Comparison of ENCODE assay signal across 22 cellular contexts in the genomic region with DNA sequence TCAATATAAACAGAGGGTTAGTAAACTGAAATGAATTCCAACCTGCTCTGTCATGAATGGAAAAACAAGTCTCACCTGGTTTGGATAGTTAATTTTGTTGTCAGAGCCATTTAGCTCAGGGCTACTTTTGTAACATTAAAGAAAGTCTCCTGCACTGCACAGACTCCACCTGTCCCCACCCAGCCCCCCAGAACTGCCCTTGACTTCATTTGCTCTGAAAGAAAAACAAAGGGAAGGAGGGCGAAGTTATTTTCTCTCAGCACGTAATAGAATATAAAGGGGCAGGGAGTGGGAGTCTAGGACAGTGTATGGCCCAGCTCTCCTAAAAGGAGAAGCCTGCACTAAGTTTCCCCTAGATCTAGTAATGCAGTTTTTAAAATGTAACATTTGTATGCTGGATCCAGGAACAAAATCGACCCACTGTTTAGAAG. TPM values are rescaled to one million over a fixed set of nuclear protein-coding genes. Genes with fewer than 3 reads are reported as not detected.
DNase-seq lines count a peak whose midpoint lies in the region; ATAC-seq and TF ChIP-seq lines count a peak whose summit lies in the region.
"Had no signal": no experiment of that assay in that cellular context is flagged by ENCODE, and none has a peak within 500 bp of the region (broad histone marks: within the 10 kb centered on the region; RNA-seq: fewer than 3 reads in every experiment).

No MANE protein-coding gene starts in this region.

- no peaks in the 10 kb centered on the region for H3K9me3 ChIP-seq in neuronal stem cell (replicated peaks in 1 of 2; ENCODE audit: control insufficient read depth in 2 of 2, insufficient read depth in 1 of 2, low read depth in 1 of 2, low read length in 2 of 2)
- no peaks in the 10 kb centered on the region for H3K9me3 ChIP-seq in naive thymus-derived CD4-positive, alpha-beta T cell (ENCODE audit: control insufficient read depth in 2 of 3, low read length in 3 of 3)
- H3K9me3 ChIP-seq: ascending aorta, heart right ventricle, ovary, tibial artery had no signal

- no peak for DNase-seq in CD14-positive monocyte (ENCODE audit: low spot score)
- peak; percentile 3 for DNase-seq in NCI-H1417 treated with DMSO at 0.1 percent for 48 hours (lab: John Stamatoyannopoulos, UW)
- no peak for DNase-seq in epithelial cell of prostate (ENCODE audit: low read depth, low spot score)
- no peak for DNase-seq in neuronal stem cell (ENCODE audit: low spot score)
- DNase-seq in DMS 273 treated with DMSO at 0.1 percent for 48 hours (lab: John Stamatoyannopoulos, UW), result no peak
- no peak for DNase-seq in GM19240 (ENCODE audit: insufficient read length, low spot score)
- DNase-seq in amniotic stem cell (lab: John Stamatoyannopoulos, UW), result no peak
- no peak for DNase-seq in naive thymus-derived CD4-positive, alpha-beta T cell
- DNase-seq: activated CD4-positive, alpha-beta T cell treated with anti-CD3 and anti-CD28 coated beads for 36 hours; CD4-positive, CD25-positive, alpha-beta regulatory T cell; DMS53; endodermal cell; GOT3; heart right ventricle; KBM-7; ovary; stimulated activated naive CD4-positive, alpha-beta T cell; tibial artery had no signal

- H3K4ac ChIP-seq in neuronal stem cell (ENCODE audit: low read length), result no peak overlapping the region

- H4K8ac ChIP-seq in neuronal stem cell (ENCODE audit: low read depth, low read length), result no peak overlapping the region

- H3K36me3 Mint-ChIP-seq in CD14-positive monocyte, result no peaks in the 10 kb centered on the region
- H3K36me3 Mint-ChIP-seq in naive thymus-derived CD4-positive, alpha-beta T cell, result no peaks in the 10 kb centered on the region
- H3K36me3 Mint-ChIP-seq: activated naive CD4-positive, alpha-beta T cell treated with anti-CD3 and anti-CD28 coated beads, Interleukin-2, amount 50 U/mL, for 24 hours; CD4-positive, CD25-positive, alpha-beta regulatory T cell had no signal

- H2AK5ac ChIP-seq in neuronal stem cell (ENCODE audit: low read depth, low read length), result no peak overlapping the region

- WGBS in neuronal stem cell (ENCODE audit: extremely low coverage in 2 of 2, insufficient read length in 2 of 2, insufficient replicate concordance in 1 of 2), 2 donors, result no CpG with 5 or more reads among the region's 3 CpGs

- peak overlapping the region; percentile 55 for H2AFZ ChIP-seq in neuronal stem cell (ENCODE audit: low read length)

- H3K4me1 ChIP-seq in neuronal stem cell (ENCODE audit: control insufficient read depth in 2 of 2, insufficient read depth in 1 of 2, low read depth in 1 of 2, low read length in 2 of 2), result peaks cover 0 to 4% of the 10 kb centered on the region in 2 donors
- H3K4me1 ChIP-seq in naive thymus-derived CD4-positive, alpha-beta T cell (ENCODE audit: control insufficient read depth in 2 of 2, insufficient read depth in 2 of 2, low read length in 2 of 2), result no peaks in the 10 kb centered on the region
- H3K4me1 ChIP-seq: ascending aorta, tibial artery had no signal

- no peak overlapping the region for H3K4me2 ChIP-seq in neuronal stem cell (ENCODE audit: insufficient read depth, low read length, poor library complexity, severe bottlenecking)

- no peak overlapping the region for H2BK5ac ChIP-seq in neuronal stem cell (ENCODE audit: low read length)

- peaks cover 29% of the 10 kb centered on the region for H3K4me1 Mint-ChIP-seq in CD14-positive monocyte
- H3K4me1 Mint-ChIP-seq in naive thymus-derived CD4-positive, alpha-beta T cell, result no peaks in the 10 kb centered on the region
- H3K4me1 Mint-ChIP-seq: activated naive CD4-positive, alpha-beta T cell treated with anti-CD3 and anti-CD28 coated beads, Interleukin-2, amount 50 U/mL, for 24 hours; endodermal cell had no signal

- H3K27ac Mint-ChIP-seq in CD14-positive monocyte, result peak overlapping the region; percentile 95 to 99 (median 98)
- H3K27ac Mint-ChIP-seq in naive thymus-derived CD4-positive, alpha-beta T cell, result no peak overlapping the region
- H3K27ac Mint-ChIP-seq: activated CD4-positive, alpha-beta T cell treated with anti-CD3 and anti-CD28 coated beads for 36 hours; activated naive CD4-positive, alpha-beta T cell treated with anti-CD3 and anti-CD28 coated beads, Interleukin-2, amount 50 U/mL, for 24 hours; CD4-positive, CD25-positive, alpha-beta regulatory T cell; endodermal cell had no signal

- TF ChIP-seq CTCF in CD14-positive monocyte (IDR thresholded peaks at IDR 0.05), result no peak

- H3K27ac ChIP-seq in epithelial cell of prostate (peak overlapping the region; percentile 94), neuronal stem cell (replicated peaks; ENCODE audit: low read length) (no peak overlapping the region)
- H3K27ac ChIP-seq in naive thymus-derived CD4-positive, alpha-beta T cell (ENCODE audit: low read depth, low read length), result no peak overlapping the region
- H3K27ac ChIP-seq: ascending aorta, ovary, tibial artery had no signal

- POLR2A ChIA-PET in naive thymus-derived CD4-positive, alpha-beta T cell (lab: Charles Lee), result no interaction called here

- no peak overlapping the region for H3K9ac ChIP-seq in neuronal stem cell (ENCODE audit: low read depth, low read length, poor library complexity)

- ATAC-seq in naive thymus-derived CD4-positive, alpha-beta T cell, result no peak
- ATAC-seq: GM12878 had no signal

- CTCF ChIA-PET in naive thymus-derived CD4-positive, alpha-beta T cell (lab: Charles Lee), result no interaction called here

- no peaks in the 10 kb centered on the region for H3K36me3 ChIP-seq in neuronal stem cell (replicated peaks in 1 of 2; ENCODE audit: control insufficient read depth in 2 of 2, insufficient read depth in 2 of 2, low read length in 2 of 2)
- no peaks in the 10 kb centered on the region for H3K36me3 ChIP-seq in naive thymus-derived CD4-positive, alpha-beta T cell (ENCODE audit: control insufficient read depth in 2 of 3, insufficient read depth in 3 of 3, low read length in 3 of 3)
- H3K36me3 ChIP-seq: ascending aorta, heart right ventricle, ovary, tibial artery had no signal

- peaks cover 0 to under 1% (median 0%) of the 10 kb centered on the region in 3 donors for H3K27me3 Mint-ChIP-seq in CD14-positive monocyte (ENCODE audit: low read depth in 3 of 3)
- H3K27me3 Mint-ChIP-seq in naive thymus-derived CD4-positive, alpha-beta T cell, result peaks cover 4 to 14% (median 8%) of the 10 kb centered on the region in 5 donors

- no peak overlapping the region for H3K4me3 ChIP-seq in neuronal stem cell (ENCODE audit: low read length in 2 of 2)
- H3K4me3 ChIP-seq in naive thymus-derived CD4-positive, alpha-beta T cell (ENCODE audit: low read length), result no peak overlapping the region
- H3K4me3 ChIP-seq: ascending aorta, GM12878, heart right ventricle, ovary, skin epidermis, tibial artery had no signal

- no peaks in the 10 kb centered on the region for H3K79me1 ChIP-seq in neuronal stem cell (ENCODE audit: low read depth, low read length)

- H3K27me3 ChIP-seq in neuronal stem cell (ENCODE audit: control insufficient read depth in 3 of 3, insufficient read depth in 3 of 3, low read depth in 1 of 3, low read length in 3 of 3), result no peaks in the 10 kb centered on the region
- no peaks in the 10 kb centered on the region for H3K27me3 ChIP-seq in naive thymus-derived CD4-positive, alpha-beta T cell (ENCODE audit: control insufficient read depth in 2 of 2, insufficient read depth in 2 of 2, low read length in 2 of 2)
- H3K27me3 ChIP-seq: ascending aorta, heart right ventricle, ovary, tibial artery had no signal

- H2BK15ac ChIP-seq in neuronal stem cell (ENCODE audit: low read length), result no peak overlapping the region

- H4K91ac ChIP-seq in neuronal stem cell (ENCODE audit: low read depth, low read length, poor library complexity), result no peak overlapping the region

- no peak overlapping the region for H3K23ac ChIP-seq in neuronal stem cell (ENCODE audit: low read depth, low read length, poor library complexity)

- no peak overlapping the region for H2BK12ac ChIP-seq in neuronal stem cell (ENCODE audit: low read length)

- H3K4me3 Mint-ChIP-seq in CD14-positive monocyte, result peak overlapping the region in 1 of 2 donors; percentile 35
- H3K4me3 Mint-ChIP-seq in naive thymus-derived CD4-positive, alpha-beta T cell, result no peak overlapping the region
- H3K4me3 Mint-ChIP-seq: activated CD4-positive, alpha-beta T cell treated with anti-CD3 and anti-CD28 coated beads for 36 hours; activated naive CD4-positive, alpha-beta T cell treated with anti-CD3 and anti-CD28 coated beads, Interleukin-2, amount 50 U/mL, for 24 hours; CD4-positive, CD25-positive, alpha-beta regulatory T cell; endodermal cell had no signal

- intact Hi-C loops in CD14-positive monocyte (cut with micrococcal nuclease), result loop anchor here (5.0 kb wide), 1 partner anchor 36 kb away; no protein-coding TSS in a partner anchor
- intact Hi-C loops in naive thymus-derived CD4-positive, alpha-beta T cell (cut with micrococcal nuclease), result no loop called here

- H3K9me3 Mint-ChIP-seq in CD14-positive monocyte, result peaks cover 0 to 1% (median 0%) of the 10 kb centered on the region in 7 donors
- H3K9me3 Mint-ChIP-seq in naive thymus-derived CD4-positive, alpha-beta T cell, result no peaks in the 10 kb centered on the region
- H3K9me3 Mint-ChIP-seq: activated naive CD4-positive, alpha-beta T cell treated with anti-CD3 and anti-CD28 coated beads, Interleukin-2, amount 50 U/mL, for 24 hours; CD4-positive, CD25-positive, alpha-beta regulatory T cell; endodermal cell had no signal

- no peak overlapping the region for H3K18ac ChIP-seq in neuronal stem cell (ENCODE audit: low read length)

- H2BK120ac ChIP-seq in neuronal stem cell (ENCODE audit: low read depth, low read length), result no peak overlapping the region

- H3K14ac ChIP-seq in neuronal stem cell (ENCODE audit: low read length), result no peak overlapping the region

RNA-seq across cellular contexts. Expression of gene ACSL3, which starts 54.2 kb away (rescaled TPM):
- polyA plus RNA-seq in CD14-positive monocyte, result 10 to 100 TPM; 19.9 to 24.4 TPM
- 64.8 TPM for polyA plus RNA-seq in neuronal stem cell (2013, experiment 1 of 2)
- polyA plus RNA-seq in neuronal stem cell (2013, experiment 2 of 2), result 66.0 TPM
- total RNA-seq in naive thymus-derived CD4-positive, alpha-beta T cell, result 10 to 100 TPM; 30.3 to 69.6 (median 40.5) TPM
- polyA plus RNA-seq in naive thymus-derived CD4-positive, alpha-beta T cell, result 10 to 100 TPM; 21.7 to 42.5 TPM

Comparison
In these comparisons a context has a peak if more than half of its experiments do, and no peak if none do; other contexts are left out.
1. H3K27ac Mint-ChIP-seq: peak in CD14-positive monocyte (7 of 7); none in naive thymus-derived CD4-positive, alpha-beta T cell (0 of 9).
2. intact Hi-C loops: an anchor here in CD14-positive monocyte (5.0 kb wide); none called in naive thymus-derived CD4-positive, alpha-beta T cell.